In the genomic region with DNA sequence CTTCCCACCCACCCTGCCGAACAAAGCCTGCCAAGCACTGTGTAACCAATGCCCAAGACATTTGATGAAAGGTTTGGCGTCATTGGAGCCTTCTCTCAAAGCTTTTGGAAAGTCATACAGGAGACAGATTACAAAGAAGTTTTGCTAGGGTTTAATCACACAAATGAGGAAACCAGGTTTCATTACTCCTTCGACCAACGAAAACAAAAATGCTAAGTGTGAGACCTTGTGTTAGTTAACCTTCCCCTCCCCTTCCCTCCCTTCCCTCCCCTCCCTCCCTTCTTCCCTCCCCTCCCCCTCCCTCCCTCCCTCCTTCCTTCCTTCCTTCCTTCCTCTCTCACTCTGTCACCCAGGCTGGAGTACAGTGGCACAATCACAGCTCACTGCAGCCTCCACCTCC, we compare ENCODE assay signal across 25 cellular contexts.
DNase-seq lines count a peak whose midpoint lies in the region; ATAC-seq, FAIRE-seq and TF ChIP-seq lines count a peak whose summit lies in the region.
"Had no signal": no experiment of that assay in that cellular context is flagged by ENCODE, and none has a peak within 500 bp of the region (broad histone marks: within the 10 kb centered on the region; RNA-seq: fewer than 3 reads in every experiment).

No MANE protein-coding gene starts in this region.

- H3K4me2 ChIP-seq in HepG2 (ENCODE audit: low read depth, low read length) = no peak overlapping the region
- no peak overlapping the region for H3K4me2 ChIP-seq in H1 (ENCODE audit: insufficient read depth in 1 of 2, low read depth in 2 of 2, low read length in 2 of 2)
- no peak overlapping the region for H3K4me2 ChIP-seq in osteoblast (ENCODE audit: insufficient read depth, low read length)
- no peak overlapping the region for H3K4me2 ChIP-seq in mesendoderm (ENCODE audit: low read length)
- H3K4me2 ChIP-seq: A549 had no signal

- no peak for DNase-seq in HepG2 (ENCODE audit: low spot score)
- no peak for DNase-seq in right lobe of liver
- peak; percentile 66 for DNase-seq in NCI-H69 (lab: John Stamatoyannopoulos, UW)
- DNase-seq in H1 (ENCODE audit: low read depth in 1 of 2, low spot score in 2 of 2) = no peak
- no peak for DNase-seq in osteoblast (ENCODE audit: insufficient read length, low spot score, missing footprints)
- DNase-seq in mesendoderm = no peak
- no peak for DNase-seq in HK-2 (ENCODE audit: unreplicated experiment)
- no peak for DNase-seq in HCEC 1CT
- DNase-seq: 8988T; ACHN; AML-193; BE2C; C1 segment of cervical spinal cord; Calu3; CD4-positive, alpha-beta memory T cell; COR-L47; DMS53; DMS79 treated with DMSO at 0.1 percent for 48 hours; GF-D8; GOT3; H7 had no signal

- no peak for TF ChIP-seq RAD21 in HepG2 (CRISPR knock-in tag; IDR thresholded peaks at IDR 0.05)
- no peak for TF ChIP-seq RAD21 in H1 (IDR thresholded peaks at IDR 0.05 in 1 of 2, conservative IDR thresholded peaks at IDR 0.05 in 1 of 2; ENCODE audit: low read depth in 2 of 2, low read length in 2 of 2)

- in situ Hi-C loops in HepG2 (cut with HindIII; ENCODE audit: extremely low pct_ligation_motif_present, low pct_unique_long_range_greater_than_20kb) = no loop called here

- H4K5ac ChIP-seq in H1 (ENCODE audit: insufficient read length, low read depth, low read length) (no peak overlapping the region), mesendoderm (ENCODE audit: low read length) (no peak overlapping the region)

- WGBS in HepG2 (ENCODE audit: low lambda C conversion rate) = 8% methylated on average over 4 of the region's 4 CpGs
- WGBS in right lobe of liver (ENCODE audit: insufficient coverage, low coverage, low lambda C conversion rate, missing lambda C conversion rate) = 28% methylated on average over 4 of the region's 4 CpGs
- WGBS in H1 (ENCODE audit: extremely low coverage in 1 of 2, insufficient coverage in 1 of 2, insufficient read length in 1 of 2, insufficient replicate concordance in 2 of 2, low coverage in 1 of 2, low lambda C conversion rate in 2 of 2, missing lambda C conversion rate in 1 of 2), 2 experiments = 64% methylated on average over 4 of the region's 4 CpGs; no CpG with 5 or more reads in 1 of the 2 experiments
- WGBS in mesendoderm (ENCODE audit: extremely low coverage, insufficient coverage, low lambda C conversion rate) = no CpG with 5 or more reads among the region's 4 CpGs

- ATAC-seq in HepG2 = no peak
- ATAC-seq in right lobe of liver = no peak
- ATAC-seq: A549, HCT116 had no signal

- intact Hi-C loops in HepG2 (cut with micrococcal nuclease; ENCODE audit: unreplicated experiment) (no loop called here), right lobe of liver (cut with DNase I) (no loop called here)

- peak overlapping the region; percentile 28; the same call in 1 of the 2 replicates for H2BK12ac ChIP-seq in H1 (ENCODE audit: low read depth, low read length)

- H3K4ac ChIP-seq in H1 (replicated peaks; ENCODE audit: insufficient read length, low read depth, low read length) (no peak overlapping the region), mesendoderm (ENCODE audit: low read depth, low read length) (no peak overlapping the region)

- TF ChIP-seq CTCF in HepG2 (CRISPR knock-in tag; IDR thresholded peaks at IDR 0.05) (no peak), right lobe of liver (IDR thresholded peaks at IDR 0.05) (no peak), H1 (IDR thresholded peaks at IDR 0.05; ENCODE audit: control extremely low read depth in 1 of 3, insufficient read depth in 1 of 3, low read depth in 1 of 3, low read length in 3 of 3) (no peak), osteoblast (IDR thresholded peaks at IDR 0.05; ENCODE audit: extremely low read depth, low read depth, low read length) (no peak)

- H3K79me2 ChIP-seq in HepG2 (ENCODE audit: insufficient read depth, low read length) (no peaks in the 10 kb centered on the region), H1 (ENCODE audit: control insufficient read depth in 1 of 2, insufficient read depth in 2 of 2, low read length in 2 of 2) (no peaks in the 10 kb centered on the region), osteoblast (ENCODE audit: insufficient read depth, low read length) (no peaks in the 10 kb centered on the region), mesendoderm (ENCODE audit: control insufficient read depth, insufficient read depth, low read length) (no peaks in the 10 kb centered on the region)

- H2BK20ac ChIP-seq in H1 (ENCODE audit: low read length) = peak overlapping the region; percentile 5; the same call in 1 of the 2 replicates

- H2BK120ac ChIP-seq in H1 (replicated peaks; ENCODE audit: low read depth, low read length) (no peak overlapping the region), mesendoderm (ENCODE audit: low read depth, low read length) (no peak overlapping the region)

- no peak overlapping the region for H2AFZ ChIP-seq in HepG2 (ENCODE audit: low read length)
- H2AFZ ChIP-seq in H1 (ENCODE audit: low read length) = no peak overlapping the region
- H2AFZ ChIP-seq in osteoblast (ENCODE audit: low read length) = peak overlapping the region; percentile 35

- H3K23ac ChIP-seq in H1 (ENCODE audit: insufficient read length) (no peak overlapping the region), mesendoderm (ENCODE audit: low read length) (no peak overlapping the region)

- CTCF ChIA-PET in HepG2 (lab: Yijun Ruan, JAX; ENCODE audit: low intra/inter-chr PET ratio, low total read pairs) = no interaction called here
- CTCF ChIA-PET in H1 (lab: Charles Lee; ENCODE audit: partially characterized antibody) = interaction anchor here (0.6 to 14.7 kb wide), 8 partner anchors 9 to 224 kb away, joined by 3 to 189 read pairs (median 4); no protein-coding TSS in a partner anchor

- H3K27me3 ChIP-seq in HepG2 (ENCODE audit: control insufficient read depth in 1 of 2, insufficient read depth in 2 of 2, low read length in 2 of 2) = peaks cover 6 to 17% of the 10 kb centered on the region in 2 experiments; a peak in 2 of 5 replicates
- H3K27me3 ChIP-seq in right lobe of liver = no peaks in the 10 kb centered on the region
- H3K27me3 ChIP-seq in H1 (replicated peaks in 1 of 4; ENCODE audit: control insufficient read depth in 3 of 4, extremely low read depth in 1 of 4, insufficient read depth in 3 of 4, low read length in 3 of 4) = peaks cover 0 to 4% (median 0%) of the 10 kb centered on the region in 4 experiments; a peak in 4 of 7 replicates
- peaks cover 8% of the 10 kb centered on the region for H3K27me3 ChIP-seq in osteoblast (ENCODE audit: insufficient read depth, low read length)
- H3K27me3 ChIP-seq in mesendoderm (ENCODE audit: insufficient read depth, low read length, poor library complexity) = no peaks in the 10 kb centered on the region
- H3K27me3 ChIP-seq: BE2C had no signal

- no TSS peak for BruUV-seq in HepG2 (replicated peaks; lab: Mats Ljungman, UMichigan)

- no peak overlapping the region for H3K27ac ChIP-seq in HepG2 (ENCODE audit: extremely low read length, insufficient read depth, low read length)
- no peak overlapping the region for H3K27ac ChIP-seq in right lobe of liver
- no peak overlapping the region for H3K27ac ChIP-seq in H1 (ENCODE audit: low read depth, low read length)
- no peak overlapping the region for H3K27ac ChIP-seq in osteoblast (ENCODE audit: low read depth, low read length)
- no peak overlapping the region for H3K27ac ChIP-seq in mesendoderm (ENCODE audit: low read depth, low read length)
- H3K27ac ChIP-seq: A549 had no signal

- H3K79me1 ChIP-seq in H1 (ENCODE audit: low read depth, low read length) = no peaks in the 10 kb centered on the region
- no peaks in the 10 kb centered on the region for H3K79me1 ChIP-seq in mesendoderm (ENCODE audit: low read length)

- H3K36me3 ChIP-seq in HepG2 (replicated peaks in 1 of 2; ENCODE audit: control insufficient read depth in 1 of 2, insufficient read depth in 2 of 2, low read length in 2 of 2) (no peaks in the 10 kb centered on the region), right lobe of liver (no peaks in the 10 kb centered on the region), H1 (ENCODE audit: control insufficient read depth in 2 of 4, insufficient read depth in 4 of 4, low read length in 3 of 4) (no peaks in the 10 kb centered on the region), osteoblast (ENCODE audit: insufficient read depth, low read length) (no peaks in the 10 kb centered on the region), mesendoderm (ENCODE audit: control insufficient read depth, insufficient read depth, low read length) (no peaks in the 10 kb centered on the region)
- H3K36me3 ChIP-seq: BE2C had no signal

- H2BK15ac ChIP-seq in H1 (ENCODE audit: low read length) (no peak overlapping the region), mesendoderm (replicated peaks; ENCODE audit: low read depth) (no peak overlapping the region)

- FAIRE-seq in HepG2 (lab: Jason Lieb, UNC) (no peak), H1 (lab: Jason Lieb, UNC) (no peak)
- FAIRE-seq: A549, GM12891, GM18507 had no signal

- no peaks in the 10 kb centered on the region for H3K23me2 ChIP-seq in H1 (ENCODE audit: low read depth, low read length)

- H4K20me1 ChIP-seq in HepG2 (ENCODE audit: insufficient read depth, low read length) (no peaks in the 10 kb centered on the region), H1 (replicated peaks in 1 of 2; ENCODE audit: control insufficient read depth in 1 of 2, insufficient read depth in 2 of 2, low read length in 2 of 2) (no peaks in the 10 kb centered on the region), osteoblast (ENCODE audit: insufficient read depth, low read length) (no peaks in the 10 kb centered on the region)

- no peaks in the 10 kb centered on the region for H3K4me1 ChIP-seq in HepG2 (ENCODE audit: insufficient read depth, low read length)
- H3K4me1 ChIP-seq in right lobe of liver = no peaks in the 10 kb centered on the region
- H3K4me1 ChIP-seq in H1 (replicated peaks in 1 of 4; ENCODE audit: control insufficient read depth in 3 of 4, insufficient read depth in 4 of 4, low read length in 3 of 4) = peaks cover 5 to 29% (median 15%) of the 10 kb centered on the region in 4 experiments
- H3K4me1 ChIP-seq in osteoblast (ENCODE audit: insufficient read depth, low read length) = no peaks in the 10 kb centered on the region
- no peaks in the 10 kb centered on the region for H3K4me1 ChIP-seq in mesendoderm (ENCODE audit: control insufficient read depth, low read depth, low read length)
- H3K4me1 ChIP-seq: A549, BE2C had no signal

- no peak overlapping the region for H4K8ac ChIP-seq in H1 (ENCODE audit: extremely low read depth, insufficient read depth, low read length)
- H4K8ac ChIP-seq in mesendoderm (ENCODE audit: low read depth, low read length) = no peak overlapping the region

- H3K9ac ChIP-seq in HepG2 (ENCODE audit: insufficient read depth, low read depth, low read length) (no peak overlapping the region), H1 (replicated peaks in 1 of 4; ENCODE audit: extremely low read depth in 1 of 4, low read depth in 3 of 4, low read length in 3 of 4) (no peak overlapping the region), mesendoderm (ENCODE audit: low read length) (no peak overlapping the region)

- H3K4me3 ChIP-seq in HepG2 (replicated peaks in 1 of 3; ENCODE audit: insufficient read depth in 1 of 3, low read depth in 2 of 3, low read length in 3 of 3) (no peak overlapping the region), right lobe of liver (no peak overlapping the region), H1 (ENCODE audit: extremely low read depth in 1 of 4, insufficient read depth in 2 of 4, low read depth in 3 of 4, low read length in 4 of 4) (no peak overlapping the region), osteoblast (ENCODE audit: insufficient read depth, low read length) (no peak overlapping the region), mesendoderm (ENCODE audit: low read length) (no peak overlapping the region)
- H3K4me3 ChIP-seq: A549 had no signal

- no peak for TF ChIP-seq POLR2A in HepG2 (IDR thresholded peaks at IDR 0.05; ENCODE audit: insufficient read depth in 1 of 2, low read depth in 2 of 2, low read length in 2 of 2)
- TF ChIP-seq POLR2A in right lobe of liver (IDR thresholded peaks at IDR 0.05) = no peak
- TF ChIP-seq POLR2A in H1 (IDR thresholded peaks at IDR 0.05; ENCODE audit: control extremely low read depth in 1 of 2, low read depth in 2 of 2, low read length in 2 of 2) = no peak

- POLR2A ChIA-PET in HepG2 (lab: Yijun Ruan, JAX) = no interaction called here
- POLR2A ChIA-PET in H1 (lab: Charles Lee; ENCODE audit: partially characterized antibody) = interaction anchor here (1.7 kb wide), 1 partner anchor 23 kb away, joined by 3 read pairs; no protein-coding TSS in a partner anchor

- H3K56ac ChIP-seq in H1 (replicated peaks; ENCODE audit: insufficient read length, low read depth, low read length) (no peak overlapping the region), mesendoderm (ENCODE audit: low read length) (no peak overlapping the region)

- H2BK5ac ChIP-seq in H1 (ENCODE audit: low read depth, low read length) (no peak overlapping the region; the same call in 1 of the 2 replicates), mesendoderm (ENCODE audit: low read length) (no peak overlapping the region)

- no peak for TF ChIP-seq EP300 in HepG2 (IDR thresholded peaks at IDR 0.05; ENCODE audit: low read depth in 2 of 2, low read length in 2 of 2)
- no peak for TF ChIP-seq EP300 in HepG2 (CRISPR knock-in tag; IDR thresholded peaks at IDR 0.05; ENCODE audit: borderline replicate concordance)
- no peak for TF ChIP-seq EP300 in H1 (IDR thresholded peaks at IDR 0.05; ENCODE audit: borderline replicate concordance in 1 of 2, low read depth in 2 of 2, low read length in 2 of 2)

- H3K9me3 ChIP-seq in HepG2 (ENCODE audit: low read length) (no peaks in the 10 kb centered on the region), right lobe of liver (no peaks in the 10 kb centered on the region), H1 (ENCODE audit: insufficient read depth in 2 of 2, low read depth in 1 of 2, low read length in 1 of 2) (0 out of 4 replicates have a peak, but pooled peaks cover 0 to 3% of the 10 kb centered on the region in 2 experiments), osteoblast (ENCODE audit: low read depth, low read length) (no peaks in the 10 kb centered on the region)
- H3K9me3 ChIP-seq: A549, BE2C had no signal

- H3K14ac ChIP-seq in H1 (ENCODE audit: insufficient read length) = no peak overlapping the region

- H3K18ac ChIP-seq in H1 (ENCODE audit: extremely low read depth, low read length) (peak overlapping the region; percentile 24; the same call in 1 of the 2 replicates), mesendoderm (ENCODE audit: low read length) (no peak overlapping the region)

- H2AK5ac ChIP-seq in H1 (ENCODE audit: low read depth, low read length) (no peak overlapping the region), mesendoderm (ENCODE audit: low read length) (no peak overlapping the region)

- no peak overlapping the region for H4K91ac ChIP-seq in H1 (replicated peaks; ENCODE audit: insufficient read length, low read length)
